ENCODE assay signal across 17 cellular contexts in genomic region chr11:67264260-67264659, GRCh38. TPM values are rescaled to one million over a fixed set of nuclear protein-coding genes. Genes with fewer than 3 reads are reported as not detected.
DNase-seq lines count a peak whose midpoint lies in the region; ATAC-seq and TF ChIP-seq lines count a peak whose summit lies in the region.
"Had no signal": no experiment of that assay in that cellular context is flagged by ENCODE, and none has a peak within 500 bp of the region (broad histone marks: within the 10 kb centered on the region; RNA-seq: fewer than 3 reads in every experiment).

No MANE protein-coding gene starts in this region.

- no peak overlapping the region for H3K27ac ChIP-seq in GM23248
- H3K27ac ChIP-seq: brain microvascular endothelial cell, foreskin keratinocyte, parathyroid adenoma had no signal

- H3K9me2 ChIP-seq in GM23248 (ENCODE audit: insufficient read depth), result no peaks in the 10 kb centered on the region

- H3K9me3 Mint-ChIP-seq in stimulated activated naive CD8-positive, alpha-beta T cell treated with anti-CD3 and anti-CD28 coated beads, Interleukin-15, Interleukin-2, amounts not matched to agents 100 ng/mL and 50 ng/mL, for 24 hours, result no peaks in the 10 kb centered on the region
- no peaks in the 10 kb centered on the region for H3K9me3 Mint-ChIP-seq in activated naive CD4-positive, alpha-beta T cell treated with anti-CD3 and anti-CD28 coated beads, Interleukin-2, amount 50 U/mL, for 72 hours
- no peaks in the 10 kb centered on the region for H3K9me3 Mint-ChIP-seq in mesothelial cell of epicardium
- H3K9me3 Mint-ChIP-seq: effector memory CD8-positive, alpha-beta T cell had no signal

- 86 to 89% methylated on average over 5 of the region's 5 CpGs for WGBS in GM23248 (ENCODE audit: low coverage in 1 of 2, low lambda C conversion rate in 2 of 2, missing lambda C conversion rate in 2 of 2), 2 experiments

- peaks cover 22% of the 10 kb centered on the region for H3K4me1 ChIP-seq in GM23248 (ENCODE audit: insufficient read depth)
- H3K4me1 ChIP-seq: parathyroid adenoma had no signal

- no peak overlapping the region for H3K4me3 ChIP-seq in GM23248

- no peak overlapping the region for H2AFZ ChIP-seq in GM23248
- H2AFZ ChIP-seq: parathyroid adenoma had no signal

- H3K4me1 Mint-ChIP-seq in stimulated activated naive CD8-positive, alpha-beta T cell treated with anti-CD3 and anti-CD28 coated beads, Interleukin-15, Interleukin-2, amounts not matched to agents 100 ng/mL and 50 ng/mL, for 24 hours (ENCODE audit: low read depth), result peaks cover 63% of the 10 kb centered on the region
- H3K4me1 Mint-ChIP-seq in mesothelial cell of epicardium, result peaks cover 33% of the 10 kb centered on the region

- no peaks in the 10 kb centered on the region for H4K20me1 ChIP-seq in GM23248 (ENCODE audit: insufficient read depth)

- no peak overlapping the region for H3K4me2 ChIP-seq in GM23248 (ENCODE audit: unreplicated experiment)

- no peak for ATAC-seq in stimulated activated naive CD8-positive, alpha-beta T cell treated with anti-CD3 and anti-CD28 coated beads, Interleukin-15, Interleukin-2, amounts not matched to agents 100 U/mL and 50 U/mL, for 24 hours
- no peak for ATAC-seq in activated naive CD4-positive, alpha-beta T cell treated with anti-CD3 and anti-CD28 coated beads, Interleukin-2, amount 50 U/mL, for 72 hours
- ATAC-seq: effector memory CD8-positive, alpha-beta T cell had no signal

- H3K9ac ChIP-seq in GM23248, result no peak overlapping the region
- H3K9ac ChIP-seq: parathyroid adenoma had no signal

- H3K79me2 ChIP-seq in GM23248 (ENCODE audit: insufficient read depth), result peaks cover 32% of the 10 kb centered on the region

- no peaks in the 10 kb centered on the region for H3K9me3 ChIP-seq in GM23248 (ENCODE audit: low read depth)

- H3F3A ChIP-seq in GM23248 (ENCODE audit: insufficient read depth), result peaks cover 15% of the 10 kb centered on the region

- in situ Hi-C loops in GM13976 (cut with MboI; ENCODE audit: low sequenced_read_pairs, unreplicated experiment), result loop anchor here (5.0 to 10.0 kb wide), 2 partner anchors 48 to 121 kb away; no protein-coding TSS in a partner anchor
- in situ Hi-C loops in GM23248 (cut with MboI), result no loop called here

- TF ChIP-seq CTCF in mesothelial cell of epicardium (IDR thresholded peaks at IDR 0.05; ENCODE audit: unreplicated experiment) (no peak), GM13976 (IDR thresholded peaks at IDR 0.05; ENCODE audit: borderline replicate concordance, control extremely low read depth, extremely low read depth, insufficient read depth, missing control alignments) (no peak)

- peak overlapping the region; percentile 56 for H3K4me3 Mint-ChIP-seq in stimulated activated naive CD8-positive, alpha-beta T cell treated with anti-CD3 and anti-CD28 coated beads, Interleukin-15, Interleukin-2, amounts not matched to agents 100 ng/mL and 50 ng/mL, for 24 hours
- H3K4me3 Mint-ChIP-seq in mesothelial cell of epicardium, result peak overlapping the region; percentile 57

- H3K27me3 ChIP-seq in GM23248 (replicated peaks; ENCODE audit: insufficient read depth), result no peaks in the 10 kb centered on the region
- H3K27me3 ChIP-seq: brain microvascular endothelial cell, foreskin keratinocyte had no signal

- no peak for DNase-seq in stimulated activated naive CD8-positive, alpha-beta T cell treated with anti-CD3 and anti-CD28 coated beads, Interleukin-15, Interleukin-2, amounts not matched to agents 100 U/mL and 50 U/mL, for 24 hours
- no peak for DNase-seq in activated naive CD4-positive, alpha-beta T cell treated with anti-CD3 and anti-CD28 coated beads, Interleukin-2, amount 50 U/mL, for 72 hours (ENCODE audit: low spot score in 2 of 2)
- DNase-seq in mesothelial cell of epicardium (ENCODE audit: low spot score in 2 of 2, unreplicated experiment in 2 of 2) (no peak), GM13976 (ENCODE audit: low spot score) (no peak), NCI-H1048 (lab: John Stamatoyannopoulos, UW) (no peak), foreskin melanocyte (no peak), GM23248 (no peak)
- DNase-seq: AML-193; brain microvascular endothelial cell; DMS79 treated with DMSO at 0.1 percent for 48 hours; effector memory CD8-positive, alpha-beta T cell; KG1; NCI-H1436; NCI-H446 had no signal

- peaks cover 20% of the 10 kb centered on the region for H3K36me3 Mint-ChIP-seq in stimulated activated naive CD8-positive, alpha-beta T cell treated with anti-CD3 and anti-CD28 coated beads, Interleukin-15, Interleukin-2, amounts not matched to agents 100 ng/mL and 50 ng/mL, for 24 hours (ENCODE audit: low read depth)
- H3K36me3 Mint-ChIP-seq in activated naive CD4-positive, alpha-beta T cell treated with anti-CD3 and anti-CD28 coated beads, Interleukin-2, amount 50 U/mL, for 72 hours, result peaks cover 23 to 34% of the 10 kb centered on the region in 2 donors
- no peaks in the 10 kb centered on the region for H3K36me3 Mint-ChIP-seq in mesothelial cell of epicardium

- no peaks in the 10 kb centered on the region for H3K27me3 Mint-ChIP-seq in stimulated activated naive CD8-positive, alpha-beta T cell treated with anti-CD3 and anti-CD28 coated beads, Interleukin-15, Interleukin-2, amounts not matched to agents 100 ng/mL and 50 ng/mL, for 24 hours
- no peaks in the 10 kb centered on the region for H3K27me3 Mint-ChIP-seq in mesothelial cell of epicardium (ENCODE audit: low read depth)
- H3K27me3 Mint-ChIP-seq: effector memory CD8-positive, alpha-beta T cell had no signal

- peak overlapping the region; percentile 89 for H3K27ac Mint-ChIP-seq in stimulated activated naive CD8-positive, alpha-beta T cell treated with anti-CD3 and anti-CD28 coated beads, Interleukin-15, Interleukin-2, amounts not matched to agents 100 ng/mL and 50 ng/mL, for 24 hours
- H3K27ac Mint-ChIP-seq in activated naive CD4-positive, alpha-beta T cell treated with anti-CD3 and anti-CD28 coated beads, Interleukin-2, amount 50 U/mL, for 72 hours, result peak overlapping the region; percentile 61 to 89
- no peak overlapping the region for H3K27ac Mint-ChIP-seq in mesothelial cell of epicardium

- no peaks in the 10 kb centered on the region for H3K36me3 ChIP-seq in GM23248 (ENCODE audit: low read depth)

RNA-seq across cellular contexts. Expression of gene GRK2, which starts 2.0 kb away (rescaled TPM):
- total RNA-seq in activated naive CD4-positive, alpha-beta T cell treated with anti-CD3 and anti-CD28 coated beads, Interleukin-2, amount 50 U/mL, for 72 hours, result 100 to 1,000 TPM; 289 to 376 TPM
- total RNA-seq in mesothelial cell of epicardium, result 46.4 to 48.4 TPM (median 46.5 TPM) in 3 replicates
- total RNA-seq in GM23248 (2014; rRNA removed; shearing (Covaris generic)), result 43.0 and 54.9 TPM in 2 replicates
- polyA plus RNA-seq in GM23248 (2016; fragmentation: Nextera tagmentation; extraction: Ambion mirVana), result 6.0 and 7.8 TPM in 2 replicates

RNA-seq across cellular contexts. Expression of gene ANKRD13D, which starts 24.8 kb away (rescaled TPM):
- total RNA-seq in activated naive CD4-positive, alpha-beta T cell treated with anti-CD3 and anti-CD28 coated beads, Interleukin-2, amount 50 U/mL, for 72 hours, result 100 to 1,000 TPM in 1 of 2 donors, 10 to 100 TPM in 1; 76.0 to 213 TPM
- 71.3 to 78.5 TPM (median 76.5 TPM) in 3 replicates for total RNA-seq in mesothelial cell of epicardium
- 27.6 and 42.9 TPM in 2 replicates for total RNA-seq in GM23248 (2014; rRNA removed; shearing (Covaris generic))
- polyA plus RNA-seq in GM23248 (2016; fragmentation: Nextera tagmentation; extraction: Ambion mirVana), result 13.4 and 16.4 TPM in 2 replicates

RNA-seq across cellular contexts. Expression of gene SSH3, which starts 39.1 kb away (rescaled TPM):
- total RNA-seq in activated naive CD4-positive, alpha-beta T cell treated with anti-CD3 and anti-CD28 coated beads, Interleukin-2, amount 50 U/mL, for 72 hours, result 10 to 100 TPM; 11.6 to 16.5 TPM
- 50.4 to 59.0 TPM (median 55.4 TPM) in 3 replicates for total RNA-seq in mesothelial cell of epicardium
- total RNA-seq in GM23248 (2014; rRNA removed; shearing (Covaris generic)), result 20.1 and 41.6 TPM in 2 replicates
- polyA plus RNA-seq in GM23248 (2016; fragmentation: Nextera tagmentation; extraction: Ambion mirVana), result 25.2 and 26.4 TPM in 2 replicates
